In the genomic region with DNA sequence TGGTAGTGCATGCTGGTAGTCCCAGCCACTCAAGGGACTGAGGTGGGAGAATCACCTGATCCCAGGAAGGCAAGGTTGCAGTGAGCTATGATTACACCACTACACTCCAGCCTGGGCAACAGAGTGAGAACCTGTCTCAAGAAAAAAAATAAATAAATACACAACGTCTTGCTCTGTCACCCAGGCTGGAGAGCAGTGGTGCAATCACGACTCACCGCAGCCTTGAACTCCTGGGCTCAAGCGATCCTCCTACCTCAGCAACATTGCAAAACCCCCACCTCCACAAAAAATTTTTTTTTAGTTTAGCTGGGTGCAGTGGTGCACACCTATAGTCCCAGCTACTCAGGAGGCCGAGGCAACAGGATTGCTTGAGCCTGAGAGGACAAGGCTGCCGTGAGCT, we compare ENCODE assay signal across 1 cellular context.
TF ChIP-seq lines count a peak whose summit lies in the region.

No MANE protein-coding gene starts in this region.

TF ChIP-seq in HepG2, 621 proteins besides CTCF, POLR2A, EP300 and RAD21 (continued from another document):
- TF ChIP-seq, protein P1, sequence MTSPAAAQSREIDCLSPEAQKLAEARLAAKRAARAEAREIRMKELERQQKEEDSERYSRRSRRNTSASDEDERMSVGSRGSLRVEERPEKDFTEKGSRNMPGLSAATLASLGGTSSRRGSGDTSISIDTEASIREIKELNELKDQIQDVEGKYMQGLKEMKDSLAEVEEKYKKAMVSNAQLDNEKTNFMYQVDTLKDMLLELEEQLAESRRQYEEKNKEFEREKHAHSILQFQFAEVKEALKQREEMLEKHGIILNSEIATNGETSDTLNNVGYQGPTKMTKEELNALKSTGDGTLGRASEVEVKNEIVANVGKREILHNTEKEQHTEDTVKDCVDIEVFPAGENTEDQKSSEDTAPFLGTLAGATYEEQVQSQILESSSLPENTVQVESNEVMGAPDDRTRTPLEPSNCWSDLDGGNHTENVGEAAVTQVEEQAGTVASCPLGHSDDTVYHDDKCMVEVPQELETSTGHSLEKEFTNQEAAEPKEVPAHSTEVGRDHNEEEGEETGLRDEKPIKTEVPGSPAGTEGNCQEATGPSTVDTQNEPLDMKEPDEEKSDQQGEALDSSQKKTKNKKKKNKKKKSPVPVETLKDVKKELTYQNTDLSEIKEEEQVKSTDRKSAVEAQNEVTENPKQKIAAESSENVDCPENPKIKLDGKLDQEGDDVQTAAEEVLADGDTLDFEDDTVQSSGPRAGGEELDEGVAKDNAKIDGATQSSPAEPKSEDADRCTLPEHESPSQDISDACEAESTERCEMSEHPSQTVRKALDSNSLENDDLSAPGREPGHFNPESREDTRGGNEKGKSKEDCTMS (CRISPR knock-in tag; conservative IDR thresholded peaks at IDR 0.05) = no peak
- TF ChIP-seq HOXA7 (CRISPR knock-in tag; IDR thresholded peaks at IDR 0.05) (no peak), ZMYM2 (CRISPR knock-in tag; IDR thresholded peaks at IDR 0.05) (no peak), MIER3 (CRISPR knock-in tag; IDR thresholded peaks at IDR 0.05; ENCODE audit: borderline replicate concordance) (no peak), IKZF1 (IDR thresholded peaks at IDR 0.05) (no peak), ARNT2 (CRISPR knock-in tag; IDR thresholded peaks at IDR 0.05; ENCODE audit: low read depth) (no peak), CCAR2 (optimal IDR thresholded peaks at IDR 0.05; ENCODE audit: low read depth, low read length) (no peak), GATAD2A (CRISPR knock-in tag; IDR thresholded peaks at IDR 0.05) (peak; percentile 26; the same call in 1 of the 2 replicates), GPN1 (CRISPR knock-in tag; IDR thresholded peaks at IDR 0.05; ENCODE audit: borderline replicate concordance) (no peak), TBP (CRISPR knock-in tag; IDR thresholded peaks at IDR 0.05) (no peak)
- TF ChIP-seq, protein P2, sequence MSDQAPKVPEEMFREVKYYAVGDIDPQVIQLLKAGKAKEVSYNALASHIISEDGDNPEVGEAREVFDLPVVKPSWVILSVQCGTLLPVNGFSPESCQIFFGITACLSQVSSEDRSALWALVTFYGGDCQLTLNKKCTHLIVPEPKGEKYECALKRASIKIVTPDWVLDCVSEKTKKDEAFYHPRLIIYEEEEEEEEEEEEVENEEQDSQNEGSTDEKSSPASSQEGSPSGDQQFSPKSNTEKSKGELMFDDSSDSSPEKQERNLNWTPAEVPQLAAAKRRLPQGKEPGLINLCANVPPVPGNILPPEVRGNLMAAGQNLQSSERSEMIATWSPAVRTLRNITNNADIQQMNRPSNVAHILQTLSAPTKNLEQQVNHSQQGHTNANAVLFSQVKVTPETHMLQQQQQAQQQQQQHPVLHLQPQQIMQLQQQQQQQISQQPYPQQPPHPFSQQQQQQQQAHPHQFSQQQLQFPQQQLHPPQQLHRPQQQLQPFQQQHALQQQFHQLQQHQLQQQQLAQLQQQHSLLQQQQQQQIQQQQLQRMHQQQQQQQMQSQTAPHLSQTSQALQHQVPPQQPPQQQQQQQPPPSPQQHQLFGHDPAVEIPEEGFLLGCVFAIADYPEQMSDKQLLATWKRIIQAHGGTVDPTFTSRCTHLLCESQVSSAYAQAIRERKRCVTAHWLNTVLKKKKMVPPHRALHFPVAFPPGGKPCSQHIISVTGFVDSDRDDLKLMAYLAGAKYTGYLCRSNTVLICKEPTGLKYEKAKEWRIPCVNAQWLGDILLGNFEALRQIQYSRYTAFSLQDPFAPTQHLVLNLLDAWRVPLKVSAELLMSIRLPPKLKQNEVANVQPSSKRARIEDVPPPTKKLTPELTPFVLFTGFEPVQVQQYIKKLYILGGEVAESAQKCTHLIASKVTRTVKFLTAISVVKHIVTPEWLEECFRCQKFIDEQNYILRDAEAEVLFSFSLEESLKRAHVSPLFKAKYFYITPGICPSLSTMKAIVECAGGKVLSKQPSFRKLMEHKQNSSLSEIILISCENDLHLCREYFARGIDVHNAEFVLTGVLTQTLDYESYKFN (CRISPR knock-in tag; conservative IDR thresholded peaks at IDR 0.05) = 0 out of 2 replicates have a peak, but pooled peaks have one; percentile 24
- TF ChIP-seq, protein P3, sequence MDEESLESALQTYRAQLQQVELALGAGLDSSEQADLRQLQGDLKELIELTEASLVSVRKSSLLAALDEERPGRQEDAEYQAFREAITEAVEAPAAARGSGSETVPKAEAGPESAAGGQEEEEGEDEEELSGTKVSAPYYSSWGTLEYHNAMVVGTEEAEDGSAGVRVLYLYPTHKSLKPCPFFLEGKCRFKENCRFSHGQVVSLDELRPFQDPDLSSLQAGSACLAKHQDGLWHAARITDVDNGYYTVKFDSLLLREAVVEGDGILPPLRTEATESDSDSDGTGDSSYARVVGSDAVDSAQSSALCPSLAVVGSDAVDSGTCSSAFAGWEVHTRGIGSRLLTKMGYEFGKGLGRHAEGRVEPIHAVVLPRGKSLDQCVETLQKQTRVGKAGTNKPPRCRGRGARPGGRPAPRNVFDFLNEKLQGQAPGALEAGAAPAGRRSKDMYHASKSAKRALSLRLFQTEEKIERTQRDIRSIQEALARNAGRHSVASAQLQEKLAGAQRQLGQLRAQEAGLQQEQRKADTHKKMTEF (CRISPR knock-in tag; IDR thresholded peaks at IDR 0.05) = peak; percentile 48; the same call in 1 of the 2 replicates
